Comparison of ENCODE assay signal across 15 cellular contexts in genomic region chr7:65966167-65966566, GRCh38. TPM values are rescaled to one million over a fixed set of nuclear protein-coding genes. Genes with fewer than 3 reads are reported as not detected.
A peak's percentile ranks its signal among the peaks of the same experiment; 100 is the strongest.
DNase-seq lines count a peak whose midpoint lies in the region; ATAC-seq and TF ChIP-seq lines count a peak whose summit lies in the region.
"Had no signal": no experiment of that assay in that cellular context is flagged by ENCODE, and none has a peak within 500 bp of the region (broad histone marks: within the 10 kb centered on the region; RNA-seq: fewer than 3 reads in every experiment).

No MANE protein-coding gene starts in this region.

- H3K4me3 Mint-ChIP-seq in CD14-positive monocyte = no peak overlapping the region
- no peak overlapping the region for H3K4me3 Mint-ChIP-seq in GM23338
- H3K4me3 Mint-ChIP-seq in memory B cell = no peak overlapping the region
- no peak overlapping the region for H3K4me3 Mint-ChIP-seq in stimulated activated effector memory CD8-positive, alpha-beta T cell treated with anti-CD3 and anti-CD28 coated beads, Interleukin-12 subunit alpha, Interleukin-12 subunit beta, amount 100 ng/mL, for 72 hours
- H3K4me3 Mint-ChIP-seq in MCF 10A (ENCODE audit: unreplicated experiment) = no peak overlapping the region
- H3K4me3 Mint-ChIP-seq: B cell; CD8-positive, alpha-beta T cell had no signal

- TF ChIP-seq CTCF in CD14-positive monocyte (IDR thresholded peaks at IDR 0.05) = no peak
- no peak for TF ChIP-seq CTCF in GM23338 (conservative IDR thresholded peaks at IDR 0.05; ENCODE audit: low read depth in 2 of 2)
- no peak for TF ChIP-seq CTCF in MCF 10A (IDR thresholded peaks at IDR 0.05; ENCODE audit: unreplicated experiment)

- H3K27me3 Mint-ChIP-seq in CD14-positive monocyte (ENCODE audit: low read depth in 3 of 3) = peaks cover 0 to 1% (median 0%) of the 10 kb centered on the region in 3 donors
- peaks cover 11% of the 10 kb centered on the region for H3K27me3 Mint-ChIP-seq in GM23338 (ENCODE audit: insufficient read depth, low read depth, poor library complexity)
- H3K27me3 Mint-ChIP-seq in memory B cell = no peaks in the 10 kb centered on the region
- H3K27me3 Mint-ChIP-seq in MCF 10A (ENCODE audit: insufficient read depth, unreplicated experiment) = no peaks in the 10 kb centered on the region
- H3K27me3 Mint-ChIP-seq: B cell had no signal

- POLR2A ChIA-PET in MCF 10A (lab: Yijun Ruan, JAX) = interaction anchor here (1.2 to 1.6 kb wide), 2 partner anchors 10 to 15 kb away, joined by 3 to 5 read pairs; no protein-coding TSS in a partner anchor

- H3K9me2 ChIP-seq in GM23338 (ENCODE audit: insufficient read depth) = no peaks in the 10 kb centered on the region

- no peak overlapping the region for H3K27ac ChIP-seq in GM23338 (ENCODE audit: low read depth)

- no peak overlapping the region for H2AFZ ChIP-seq in GM23338

- H3K4me1 Mint-ChIP-seq in CD14-positive monocyte = no peaks in the 10 kb centered on the region
- no peaks in the 10 kb centered on the region for H3K4me1 Mint-ChIP-seq in GM23338
- H3K4me1 Mint-ChIP-seq in memory B cell = no peaks in the 10 kb centered on the region
- no peaks in the 10 kb centered on the region for H3K4me1 Mint-ChIP-seq in stimulated activated effector memory CD8-positive, alpha-beta T cell treated with anti-CD3 and anti-CD28 coated beads, Interleukin-12 subunit alpha, Interleukin-12 subunit beta, amount 100 ng/mL, for 72 hours
- no peaks in the 10 kb centered on the region for H3K4me1 Mint-ChIP-seq in MCF 10A (ENCODE audit: insufficient read depth, unreplicated experiment)
- H3K4me1 Mint-ChIP-seq: B cell had no signal

- H3K4me2 ChIP-seq in GM23338 = no peak overlapping the region

- H3K27me3 ChIP-seq in GM23338 (ENCODE audit: insufficient read depth) = no peaks in the 10 kb centered on the region

- H3K79me2 ChIP-seq in GM23338 (replicated peaks; ENCODE audit: insufficient read depth) = no peaks in the 10 kb centered on the region

- H3K4me1 ChIP-seq in GM23338 (ENCODE audit: insufficient read depth) = no peaks in the 10 kb centered on the region
- H3K4me1 ChIP-seq: HAP-1 had no signal

- BruUV-seq in MCF 10A (replicated peaks; lab: Mats Ljungman, UMichigan) = no TSS peak

- intact Hi-C loops in CD14-positive monocyte (cut with micrococcal nuclease) (no loop called here), MCF 10A (cut with micrococcal nuclease) (no loop called here)

- H3K4me3 ChIP-seq in GM23338 = no peak overlapping the region
- H3K4me3 ChIP-seq: HAP-1 had no signal

- H3K9me3 Mint-ChIP-seq in CD14-positive monocyte (no peaks in the 10 kb centered on the region), GM23338 (no peaks in the 10 kb centered on the region; the same call in 2 of the 3 replicates), memory B cell (no peaks in the 10 kb centered on the region), MCF 10A (ENCODE audit: unreplicated experiment) (no peaks in the 10 kb centered on the region)
- no peaks in the 10 kb centered on the region for H3K9me3 Mint-ChIP-seq in stimulated activated effector memory CD8-positive, alpha-beta T cell treated with anti-CD3 and anti-CD28 coated beads, Interleukin-12 subunit alpha, Interleukin-12 subunit beta, amount 100 ng/mL, for 72 hours
- H3K9me3 Mint-ChIP-seq: CD8-positive, alpha-beta T cell had no signal

- H4K20me1 ChIP-seq in GM23338 (replicated peaks; ENCODE audit: insufficient read depth) = no peaks in the 10 kb centered on the region

- H3K36me3 Mint-ChIP-seq in CD14-positive monocyte (peaks cover 80 to 96% of the 10 kb centered on the region in 2 donors), GM23338 (ENCODE audit: low read depth) (peaks cover 85% of the 10 kb centered on the region), memory B cell (peaks cover 31% of the 10 kb centered on the region), MCF 10A (ENCODE audit: insufficient read depth, unreplicated experiment) (peaks cover 87% of the 10 kb centered on the region)
- H3K36me3 Mint-ChIP-seq in stimulated activated effector memory CD8-positive, alpha-beta T cell treated with anti-CD3 and anti-CD28 coated beads, Interleukin-12 subunit alpha, Interleukin-12 subunit beta, amount 100 ng/mL, for 72 hours = peaks cover 98% of the 10 kb centered on the region

- no peak for DNase-seq in CD14-positive monocyte (ENCODE audit: low spot score)
- no peak for DNase-seq in GM23338 (ENCODE audit: low spot score)
- DNase-seq in memory B cell (ENCODE audit: low spot score in 2 of 2) = no peak
- no peak for DNase-seq in stimulated activated effector memory CD8-positive, alpha-beta T cell treated with anti-CD3 and anti-CD28 coated beads, Interleukin-12 subunit alpha, Interleukin-12 subunit beta, amount 100 ng/mL, for 72 hours (ENCODE audit: low spot score in 2 of 2)
- DNase-seq in MCF 10A (ENCODE audit: unreplicated experiment) = no peak
- DNase-seq: C1 segment of cervical spinal cord; CD8-positive, alpha-beta T cell; COR-L47; DMS153; DMS79 treated with DMSO at 0.1 percent for 48 hours; EL had no signal

- no peaks in the 10 kb centered on the region for H3F3A ChIP-seq in GM23338 (replicated peaks; ENCODE audit: low read depth)

- peaks cover 32% of the 10 kb centered on the region for H3K36me3 ChIP-seq in GM23338 (ENCODE audit: insufficient read depth)

- CTCF ChIA-PET in MCF 10A (lab: Yijun Ruan, JAX) = interaction anchor here (0.6 kb wide), 1 partner anchor 887 kb away, joined by 3 read pairs; no protein-coding TSS in a partner anchor

- no peak for ATAC-seq in GM23338
- ATAC-seq in memory B cell (ENCODE audit: low read depth) = no peak
- no peak for ATAC-seq in stimulated activated effector memory CD8-positive, alpha-beta T cell treated with anti-CD3 and anti-CD28 coated beads, Interleukin-12 subunit alpha, Interleukin-12 subunit beta, amount 100 ng/mL, for 72 hours
- ATAC-seq in GM19035 (IDR thresholded peaks at IDR 0.05; ENCODE audit: unreplicated experiment) = no peak
- ATAC-seq in esophagus mucosa = no peak
- ATAC-seq: CD8-positive, alpha-beta T cell had no signal

- H3K27ac Mint-ChIP-seq in CD14-positive monocyte (peak overlapping the region in 6 of 7 donors; percentile 43 to 88 (median 66)), GM23338 (no peak overlapping the region), memory B cell (peak overlapping the region; percentile 50), MCF 10A (ENCODE audit: low read depth, unreplicated experiment) (no peak overlapping the region)
- H3K27ac Mint-ChIP-seq in stimulated activated effector memory CD8-positive, alpha-beta T cell treated with anti-CD3 and anti-CD28 coated beads, Interleukin-12 subunit alpha, Interleukin-12 subunit beta, amount 100 ng/mL, for 72 hours = peak overlapping the region; percentile 41
- H3K27ac Mint-ChIP-seq: B cell; CD8-positive, alpha-beta T cell had no signal

TF ChIP-seq in GM23338, 12 proteins besides CTCF, POLR2A, EP300 and RAD21:
- TF ChIP-seq EZH2 (IDR thresholded peaks at IDR 0.05; ENCODE audit: low read depth, unreplicated experiment) (no peak), REST (IDR thresholded peaks at IDR 0.05; ENCODE audit: unreplicated experiment) (no peak), ZNF114 (CRISPR knock-in tag; IDR thresholded peaks at IDR 0.05) (no peak), NANOG (IDR thresholded peaks at IDR 0.05; ENCODE audit: borderline replicate concordance) (no peak), POLR2AphosphoS5 (IDR thresholded peaks at IDR 0.05; ENCODE audit: low read depth) (no peak), ZNF331 (CRISPR knock-in tag; IDR thresholded peaks at IDR 0.05; ENCODE audit: low read depth) (no peak), EZH2phosphoT487 (IDR thresholded peaks at IDR 0.05; ENCODE audit: unreplicated experiment) (peak; percentile 8), STAT1 (IDR thresholded peaks at IDR 0.05; ENCODE audit: unreplicated experiment) (no peak), ETS1 (IDR thresholded peaks at IDR 0.05) (no peak)

RNA-seq across cellular contexts. Expression of gene GUSB, which starts 15.8 kb away (rescaled TPM):
- 100 to 1,000 TPM; 113 to 115 TPM for polyA plus RNA-seq in CD14-positive monocyte
- total RNA-seq in GM23338 (2014; rRNA removed; shearing (Covaris generic)) = 40.9 and 47.0 TPM in 2 replicates
- 33.6 and 37.4 TPM in 2 replicates for polyA plus RNA-seq in GM23338 (2016; fragmentation: Nextera tagmentation; extraction: Ambion mirVana)
- 35.0 and 36.9 TPM in 2 replicates for total RNA-seq in MCF 10A (2022)
- 27.8 TPM for total RNA-seq in esophagus mucosa

Comparison
In these comparisons a context has a peak if more than half of its experiments do, and no peak if none do; other contexts are left out.
1. H3K27ac Mint-ChIP-seq: peak in CD14-positive monocyte (6 of 7), memory B cell (single experiment) and stimulated activated effector memory CD8-positive, alpha-beta T cell treated with anti-CD3 and anti-CD28 coated beads, Interleukin-12 subunit alpha, Interleukin-12 subunit beta, amount 100 ng/mL, for 72 hours (single experiment); none in GM23338 (single experiment) and MCF 10A (single experiment).